In genomic region chr3:185647134-185647879, GRCh38 we compare ENCODE assay signal across 25 cellular contexts.
DNase-seq lines count a peak whose midpoint lies in the region; ATAC-seq and TF ChIP-seq lines count a peak whose summit lies in the region.
"Had no signal": no experiment of that assay in that cellular context is flagged by ENCODE, and none has a peak within 500 bp of the region (broad histone marks: within the 10 kb centered on the region; RNA-seq: fewer than 3 reads in every experiment).

No MANE protein-coding gene starts in this region.

- POLR2A ChIA-PET in WTC11 (lab: Charles Lee): interaction anchor here (0.6 kb wide), 1 partner anchor 631 kb away, joined by 3 read pairs; no protein-coding TSS in a partner anchor

- H3K4me3 Mint-ChIP-seq in WTC11 (no peak overlapping the region), glutamatergic neuron (ENCODE audit: unreplicated experiment) (no peak overlapping the region), osteocyte (ENCODE audit: unreplicated experiment) (no peak overlapping the region)
- H3K4me3 Mint-ChIP-seq: activated naive CD4-positive, alpha-beta T cell treated with anti-CD3 and anti-CD28 coated beads, Interleukin-2, amount 10 ng/mL, durations not matched to agents 7 days and 5 days; activated T-helper 1 cell treated with anti-CD3 and anti-CD28 coated beads, Interleukin-12 subunit alpha, Interleukin-12 subunit beta, Interleukin-2, Interleukin-4 antibody, amounts not matched to agents 30 ng/mL and 10 ng/mL and 1 ng/mL, durations not matched to agents 14 hours and 24 hours and 36 hours; central memory CD8-positive, alpha-beta T cell; natural killer cell; type B pancreatic cell had no signal

- ATAC-seq in WTC11: no peak
- ATAC-seq in GM18517 (IDR thresholded peaks at IDR 0.05; ENCODE audit: unreplicated experiment): no peak
- ATAC-seq: left colon, natural killer cell, PC-3 had no signal

- TF ChIP-seq CTCF in WTC11 (IDR thresholded peaks at IDR 0.05): no peak
- TF ChIP-seq CTCF in glutamatergic neuron (IDR thresholded peaks at IDR 0.05; ENCODE audit: partially characterized antibody, unreplicated experiment): no peak
- TF ChIP-seq CTCF in osteocyte (IDR thresholded peaks at IDR 0.05): no peak
- TF ChIP-seq CTCF in tibial artery (IDR thresholded peaks at IDR 0.05): no peak

- no peak overlapping the region for H3K27ac ChIP-seq in tibial artery
- H3K27ac ChIP-seq: epithelial cell of prostate, HL-60 had no signal

- H3K27ac Mint-ChIP-seq in WTC11 (peak overlapping the region; percentile 90), glutamatergic neuron (ENCODE audit: unreplicated experiment) (peak overlapping the region; percentile 88), osteocyte (ENCODE audit: unreplicated experiment) (peak overlapping the region; percentile 83)
- H3K27ac Mint-ChIP-seq: activated naive CD4-positive, alpha-beta T cell treated with anti-CD3 and anti-CD28 coated beads, Interleukin-2, amount 10 ng/mL, durations not matched to agents 7 days and 5 days; activated T-helper 1 cell treated with anti-CD3 and anti-CD28 coated beads, Interleukin-12 subunit alpha, Interleukin-12 subunit beta, Interleukin-2, Interleukin-4 antibody, amounts not matched to agents 30 ng/mL and 10 ng/mL and 1 ng/mL, durations not matched to agents 14 hours and 24 hours and 36 hours; natural killer cell had no signal

- H3K36me3 ChIP-seq in H7 (replicated peaks; ENCODE audit: control insufficient read depth, insufficient read depth, low read length) (peaks cover 25% of the 10 kb centered on the region), tibial artery (peaks cover 0 to 11% (median 0%) of the 10 kb centered on the region in 3 donors)

- no peaks in the 10 kb centered on the region; the same call in 1 of the 2 replicates for H3K27me3 Mint-ChIP-seq in WTC11 (ENCODE audit: low read depth)
- peaks cover 8% of the 10 kb centered on the region for H3K27me3 Mint-ChIP-seq in glutamatergic neuron (ENCODE audit: unreplicated experiment)
- H3K27me3 Mint-ChIP-seq in osteocyte (ENCODE audit: unreplicated experiment): no peaks in the 10 kb centered on the region
- H3K27me3 Mint-ChIP-seq: type B pancreatic cell had no signal

- CTCF ChIA-PET in WTC11 (lab: Charles Lee): interaction anchor here (0.7 to 5.0 kb wide), 3 partner anchors 13 to 260 kb away, joined by 3 to 40 read pairs (median 4); no protein-coding TSS in a partner anchor

- DNase-seq in H7: peak; percentile 47
- no peak for DNase-seq in WTC11 (ENCODE audit: low spot score)
- no peak for DNase-seq in glutamatergic neuron
- peak; percentile 65 for DNase-seq in osteocyte (ENCODE audit: extremely low spot score, unreplicated experiment)
- no peak for DNase-seq in tibial artery
- DNase-seq in NCI-H146 (lab: John Stamatoyannopoulos, UW): no peak
- DNase-seq in EL: no peak
- DNase-seq: activated CD4-positive, alpha-beta T cell treated with anti-CD3 and anti-CD28 coated beads, Interleukin-2, amount 50 U/mL, for 4 hours; activated naive CD4-positive, alpha-beta T cell treated with anti-CD3 and anti-CD28 coated beads, Interleukin-2, amount 10 ng/mL, durations not matched to agents 7 days and 5 days; HCEC 1CT; left colon; midbrain; natural killer cell; NCI-H1105 treated with DMSO at 0.1 percent for 48 hours; PC-3; Right ventricle myocardium superior; stimulated activated CD8-positive, alpha-beta memory T cell treated with anti-CD3 and anti-CD28 coated beads, Interleukin-4, amount 100 ng/mL, for 48 hours; T-helper 9 cell; WERI-Rb-1 had no signal

- H3K4me3 ChIP-seq in H7 (ENCODE audit: insufficient read depth, low read depth, low read length): no peak overlapping the region
- H3K4me3 ChIP-seq in tibial artery: no peak overlapping the region

- no peaks in the 10 kb centered on the region for H3K9me3 ChIP-seq in tibial artery

- no peaks in the 10 kb centered on the region for H3K9me3 Mint-ChIP-seq in WTC11
- peaks cover 6% of the 10 kb centered on the region for H3K9me3 Mint-ChIP-seq in glutamatergic neuron (ENCODE audit: unreplicated experiment)
- H3K9me3 Mint-ChIP-seq in osteocyte (ENCODE audit: unreplicated experiment): no peaks in the 10 kb centered on the region
- H3K9me3 Mint-ChIP-seq: activated naive CD4-positive, alpha-beta T cell treated with anti-CD3 and anti-CD28 coated beads, Interleukin-2, amount 10 ng/mL, durations not matched to agents 7 days and 5 days; activated T-helper 1 cell treated with anti-CD3 and anti-CD28 coated beads, Interleukin-12 subunit alpha, Interleukin-12 subunit beta, Interleukin-2, Interleukin-4 antibody, amounts not matched to agents 30 ng/mL and 10 ng/mL and 1 ng/mL, durations not matched to agents 14 hours and 24 hours and 36 hours; central memory CD8-positive, alpha-beta T cell; natural killer cell; type B pancreatic cell had no signal

- H3K4me1 ChIP-seq in tibial artery: peaks cover 0 to 8% (median 2%) of the 10 kb centered on the region in 4 donors

- H3K4me1 Mint-ChIP-seq in WTC11: peaks cover 30% of the 10 kb centered on the region
- peaks cover 19% of the 10 kb centered on the region for H3K4me1 Mint-ChIP-seq in glutamatergic neuron (ENCODE audit: low read depth, unreplicated experiment)
- peaks cover 40% of the 10 kb centered on the region for H3K4me1 Mint-ChIP-seq in osteocyte (ENCODE audit: unreplicated experiment)
- H3K4me1 Mint-ChIP-seq: activated naive CD4-positive, alpha-beta T cell treated with anti-CD3 and anti-CD28 coated beads, Interleukin-2, amount 10 ng/mL, durations not matched to agents 7 days and 5 days had no signal

- H3K27me3 ChIP-seq in H7 (ENCODE audit: control insufficient read depth, insufficient read depth, low read length) (no peaks in the 10 kb centered on the region), tibial artery (peaks cover 0 to 7% of the 10 kb centered on the region in 2 donors)

- intact Hi-C loops in tibial artery (cut with DNase I; ENCODE audit: low total_unique reads): no loop called here

- H3K36me3 Mint-ChIP-seq in WTC11 (peaks cover 62% of the 10 kb centered on the region), glutamatergic neuron (ENCODE audit: unreplicated experiment) (peaks cover 10% of the 10 kb centered on the region), osteocyte (ENCODE audit: unreplicated experiment) (peaks cover 58% of the 10 kb centered on the region)
- H3K36me3 Mint-ChIP-seq: activated naive CD4-positive, alpha-beta T cell treated with anti-CD3 and anti-CD28 coated beads, Interleukin-2, amount 10 ng/mL, durations not matched to agents 7 days and 5 days; natural killer cell had no signal

TF ChIP-seq in WTC11, 78 proteins besides CTCF, POLR2A, EP300 and RAD21 (continues in another document):
- TF ChIP-seq E2F5 (CRISPR knock-in tag; IDR thresholded peaks at IDR 0.05): no peak
- no peak for TF ChIP-seq TCF7 (CRISPR knock-in tag; IDR thresholded peaks at IDR 0.05; ENCODE audit: low read depth)
- TF ChIP-seq ZBTB21 (CRISPR knock-in tag; IDR thresholded peaks at IDR 0.05; ENCODE audit: borderline replicate concordance): no peak
- no peak for TF ChIP-seq RELA (CRISPR knock-in tag; IDR thresholded peaks at IDR 0.05; ENCODE audit: borderline replicate concordance)
- TF ChIP-seq SP1 (CRISPR knock-in tag; conservative IDR thresholded peaks at IDR 0.05): no peak
- no peak for TF ChIP-seq ATF1 (CRISPR knock-in tag; IDR thresholded peaks at IDR 0.05)
- no peak for TF ChIP-seq GRHL2 (CRISPR knock-in tag; IDR thresholded peaks at IDR 0.05; ENCODE audit: insufficient replicate concordance, severe bottlenecking)
- no peak for TF ChIP-seq CDX4 (CRISPR knock-in tag; IDR thresholded peaks at IDR 0.05; ENCODE audit: borderline replicate concordance)
- TF ChIP-seq MAX (CRISPR knock-in tag; IDR thresholded peaks at IDR 0.05): no peak
- TF ChIP-seq ZNF416 (CRISPR knock-in tag; IDR thresholded peaks at IDR 0.05): no peak
- TF ChIP-seq MLX (CRISPR knock-in tag; IDR thresholded peaks at IDR 0.05): no peak
- no peak for TF ChIP-seq ELF4 (CRISPR knock-in tag; IDR thresholded peaks at IDR 0.05; ENCODE audit: low read depth)
- TF ChIP-seq MYBL2 (CRISPR knock-in tag; IDR thresholded peaks at IDR 0.05): no peak
- TF ChIP-seq HMGA2 (CRISPR knock-in tag; IDR thresholded peaks at IDR 0.05): no peak
- no peak for TF ChIP-seq IRF2 (CRISPR knock-in tag; IDR thresholded peaks at IDR 0.05; ENCODE audit: borderline replicate concordance, low read depth)

Comparison
In these comparisons a context has a peak if more than half of its experiments do, and no peak if none do; other contexts are left out.
1. DNase-seq: peak in H7 (single experiment) and osteocyte (single experiment); none in WTC11 (single experiment), glutamatergic neuron (single experiment), tibial artery (0 of 2), NCI-H146 (single experiment) and EL (single experiment).
2. Peak in every context shown above with its lines, with median percentiles within 50 percentile points of each other: H3K27ac Mint-ChIP-seq.